ENCODE assay signal across 17 cellular contexts in the genomic region with DNA sequence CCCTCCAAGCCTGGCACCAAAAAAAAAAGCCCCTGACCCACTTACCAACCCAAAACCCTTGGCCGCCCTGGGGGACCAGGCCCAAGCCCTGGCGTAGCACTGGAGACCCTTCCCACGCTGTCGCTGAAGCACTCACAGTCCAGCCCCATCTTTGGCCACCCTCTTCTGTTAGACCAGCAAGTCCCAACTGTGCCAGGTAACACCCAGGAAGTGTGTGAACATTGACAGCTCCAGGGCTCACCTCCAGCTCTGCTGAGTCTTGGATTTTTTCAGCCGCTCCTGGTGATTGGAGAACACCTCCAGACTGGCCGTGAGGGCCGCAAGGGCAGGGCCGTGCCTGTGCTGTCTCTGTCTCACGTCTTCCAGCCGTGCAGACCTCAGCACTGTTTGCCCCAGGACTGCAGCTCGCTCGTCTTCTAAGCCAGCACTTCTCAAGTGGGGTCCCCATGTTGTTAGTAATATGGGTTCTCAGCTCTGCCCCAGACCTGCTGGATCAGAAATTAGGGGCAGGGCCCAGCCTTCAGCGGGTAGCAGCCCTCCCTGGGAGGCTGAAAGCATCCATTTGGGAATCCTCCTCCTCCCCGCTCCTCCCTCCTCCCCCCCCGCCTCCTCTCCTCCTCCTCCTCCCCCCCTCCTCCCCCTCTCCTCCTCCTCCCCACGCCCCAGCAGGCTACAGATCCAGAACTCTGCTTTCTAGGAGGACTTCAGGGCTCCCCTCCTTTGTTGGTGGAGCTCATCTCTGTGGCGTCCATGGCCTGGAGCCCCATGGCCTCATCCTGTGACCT. TPM values are rescaled to one million over a fixed set of nuclear protein-coding genes. Genes with fewer than 3 reads are reported as not detected.
DNase-seq lines count a peak whose midpoint lies in the region; ATAC-seq and TF ChIP-seq lines count a peak whose summit lies in the region.
"Had no signal": no experiment of that assay in that cellular context is flagged by ENCODE, and none has a peak within 500 bp of the region (broad histone marks: within the 10 kb centered on the region; RNA-seq: fewer than 3 reads in every experiment).

No MANE protein-coding gene starts in this region.

- POLR2A ChIA-PET in activated CD8-positive, alpha-beta T cell treated with anti-CD3 and anti-CD28 coated beads, Interleukin-2, amount 10 ng/mL, durations not matched to agents 7 days and 5 days (lab: Charles Lee), result no interaction called here
- POLR2A ChIA-PET in activated CD8-positive, alpha-beta T cell treated with anti-CD3 and anti-CD28 coated beads for 36 hours (lab: Charles Lee), result no interaction called here

- H3K4me3 ChIP-seq in NB4 (ENCODE audit: low read depth, low read length), result no peak overlapping the region
- H3K4me3 ChIP-seq: cardiac muscle cell had no signal

- H3K9me3 Mint-ChIP-seq in activated CD8-positive, alpha-beta T cell treated with anti-CD3 and anti-CD28 coated beads, Interleukin-2, amount 10 ng/mL, durations not matched to agents 7 days and 5 days (ENCODE audit: insufficient read depth), result no peaks in the 10 kb centered on the region
- H3K9me3 Mint-ChIP-seq in activated CD8-positive, alpha-beta T cell treated with anti-CD3 and anti-CD28 coated beads for 36 hours, result no peaks in the 10 kb centered on the region
- peaks cover 1% of the 10 kb centered on the region for H3K9me3 Mint-ChIP-seq in glutamatergic neuron (ENCODE audit: unreplicated experiment)
- H3K9me3 Mint-ChIP-seq: CD8-positive, alpha-beta T cell; naive B cell had no signal

- ATAC-seq in activated CD8-positive, alpha-beta T cell treated with anti-CD3 and anti-CD28 coated beads, Interleukin-2, amount 10 ng/mL, durations not matched to agents 7 days and 5 days, result no peak
- ATAC-seq in activated CD8-positive, alpha-beta T cell treated with anti-CD3 and anti-CD28 coated beads for 36 hours, result no peak
- ATAC-seq in HG03457 (IDR thresholded peaks at IDR 0.05; ENCODE audit: unreplicated experiment), result no peak
- ATAC-seq in HG03139 (IDR thresholded peaks at IDR 0.05; ENCODE audit: unreplicated experiment), result no peak
- ATAC-seq: CD8-positive, alpha-beta T cell had no signal

- no peaks in the 10 kb centered on the region for H3K4me1 Mint-ChIP-seq in activated CD8-positive, alpha-beta T cell treated with anti-CD3 and anti-CD28 coated beads, Interleukin-2, amount 10 ng/mL, durations not matched to agents 7 days and 5 days (ENCODE audit: low read depth)
- H3K4me1 Mint-ChIP-seq in activated CD8-positive, alpha-beta T cell treated with anti-CD3 and anti-CD28 coated beads for 36 hours (ENCODE audit: low read depth), result no peaks in the 10 kb centered on the region
- peaks cover 7% of the 10 kb centered on the region for H3K4me1 Mint-ChIP-seq in glutamatergic neuron (ENCODE audit: low read depth, unreplicated experiment)

- H3K36me3 Mint-ChIP-seq in activated CD8-positive, alpha-beta T cell treated with anti-CD3 and anti-CD28 coated beads, Interleukin-2, amount 10 ng/mL, durations not matched to agents 7 days and 5 days (ENCODE audit: low read depth), result peaks cover under 1% of the 10 kb centered on the region
- no peaks in the 10 kb centered on the region for H3K36me3 Mint-ChIP-seq in activated CD8-positive, alpha-beta T cell treated with anti-CD3 and anti-CD28 coated beads for 36 hours (ENCODE audit: low read depth)
- no peaks in the 10 kb centered on the region for H3K36me3 Mint-ChIP-seq in glutamatergic neuron (ENCODE audit: unreplicated experiment)
- H3K36me3 Mint-ChIP-seq: activated naive CD8-positive, alpha-beta T cell; naive B cell had no signal

- TF ChIP-seq CTCF in activated CD8-positive, alpha-beta T cell treated with anti-CD3 and anti-CD28 coated beads for 36 hours (IDR thresholded peaks at IDR 0.05), result no peak
- no peak for TF ChIP-seq CTCF in NB4 (IDR thresholded peaks at IDR 0.05; ENCODE audit: low read depth, low read length)
- TF ChIP-seq CTCF in glutamatergic neuron (IDR thresholded peaks at IDR 0.05; ENCODE audit: partially characterized antibody, unreplicated experiment), result no peak

- TF ChIP-seq POLR2A in NB4 (IDR thresholded peaks at IDR 0.05; ENCODE audit: extremely low read depth, insufficient read length), result no peak

- H3K27me3 Mint-ChIP-seq in activated CD8-positive, alpha-beta T cell treated with anti-CD3 and anti-CD28 coated beads, Interleukin-2, amount 10 ng/mL, durations not matched to agents 7 days and 5 days (ENCODE audit: low read depth), result no peaks in the 10 kb centered on the region
- no peaks in the 10 kb centered on the region for H3K27me3 Mint-ChIP-seq in activated CD8-positive, alpha-beta T cell treated with anti-CD3 and anti-CD28 coated beads for 36 hours
- H3K27me3 Mint-ChIP-seq in glutamatergic neuron (ENCODE audit: unreplicated experiment), result peaks cover 7% of the 10 kb centered on the region
- H3K27me3 Mint-ChIP-seq: activated naive CD8-positive, alpha-beta T cell; naive B cell had no signal

- intact Hi-C loops in activated CD8-positive, alpha-beta T cell treated with anti-CD3 and anti-CD28 coated beads for 36 hours (cut with micrococcal nuclease), result no loop called here
- intact Hi-C loops in posterior vena cava (cut with DNase I), result no loop called here

- H3K4me3 Mint-ChIP-seq in activated CD8-positive, alpha-beta T cell treated with anti-CD3 and anti-CD28 coated beads, Interleukin-2, amount 10 ng/mL, durations not matched to agents 7 days and 5 days, result no peak overlapping the region
- H3K4me3 Mint-ChIP-seq in activated CD8-positive, alpha-beta T cell treated with anti-CD3 and anti-CD28 coated beads for 36 hours, result no peak overlapping the region
- no peak overlapping the region for H3K4me3 Mint-ChIP-seq in glutamatergic neuron (ENCODE audit: unreplicated experiment)
- H3K4me3 Mint-ChIP-seq: activated naive CD8-positive, alpha-beta T cell; CD8-positive, alpha-beta T cell had no signal

- CTCF ChIA-PET in activated CD8-positive, alpha-beta T cell treated with anti-CD3 and anti-CD28 coated beads, Interleukin-2, amount 10 ng/mL, durations not matched to agents 7 days and 5 days (lab: Charles Lee), result interaction anchor here (1.5 kb wide), 1 partner anchor 7 kb away, joined by 4 read pairs; no protein-coding TSS in a partner anchor
- CTCF ChIA-PET in activated CD8-positive, alpha-beta T cell treated with anti-CD3 and anti-CD28 coated beads for 36 hours (lab: Charles Lee), result no interaction called here

- DNase-seq in activated CD8-positive, alpha-beta T cell treated with anti-CD3 and anti-CD28 coated beads, Interleukin-2, amount 10 ng/mL, durations not matched to agents 7 days and 5 days, result peak; percentile 12
- no peak for DNase-seq in activated CD8-positive, alpha-beta T cell treated with anti-CD3 and anti-CD28 coated beads for 36 hours
- DNase-seq in NB4 (ENCODE audit: low read depth), result peak; percentile 2
- DNase-seq in glutamatergic neuron, result peak; percentile 17
- peak; percentile 44 for DNase-seq in posterior vena cava (ENCODE audit: low spot score)
- DNase-seq in LoVo (ENCODE audit: low spot score), result no peak
- DNase-seq: kidney glomerular epithelial cell; naive B cell; NCI-H1092; NCI-H2171; RPMI8226; stimulated activated CD4-positive, alpha-beta T cell treated with anti-CD3 and anti-CD28 coated beads, Interleukin-4, amount 100 ng/mL, for 1 hour had no signal

- H3K27ac Mint-ChIP-seq in activated CD8-positive, alpha-beta T cell treated with anti-CD3 and anti-CD28 coated beads, Interleukin-2, amount 10 ng/mL, durations not matched to agents 7 days and 5 days, result no peak overlapping the region
- H3K27ac Mint-ChIP-seq in activated CD8-positive, alpha-beta T cell treated with anti-CD3 and anti-CD28 coated beads for 36 hours, result no peak overlapping the region
- H3K27ac Mint-ChIP-seq in glutamatergic neuron (ENCODE audit: unreplicated experiment), result no peak overlapping the region
- H3K27ac Mint-ChIP-seq: activated naive CD8-positive, alpha-beta T cell; CD8-positive, alpha-beta T cell; naive B cell had no signal

RNA-seq across cellular contexts. Expression of a gene that starts 18.1 kb away (rescaled TPM):
- total RNA-seq in activated CD8-positive, alpha-beta T cell treated with anti-CD3 and anti-CD28 coated beads, Interleukin-2, amount 10 ng/mL, durations not matched to agents 7 days and 5 days, result 10 to 100 TPM; 22.9 to 26.8 TPM
- total RNA-seq in activated CD8-positive, alpha-beta T cell treated with anti-CD3 and anti-CD28 coated beads for 36 hours, result 10 to 100 TPM; 15.4 to 17.1 TPM
- total RNA-seq in glutamatergic neuron (ENCODE audit: unreplicated experiment), result 43.2 TPM
- total RNA-seq in posterior vena cava, result 10 to 100 TPM; 28.5 to 31.4 TPM

RNA-seq across cellular contexts. Expression of a gene that starts 59.6 kb away (rescaled TPM):
- total RNA-seq in activated CD8-positive, alpha-beta T cell treated with anti-CD3 and anti-CD28 coated beads, Interleukin-2, amount 10 ng/mL, durations not matched to agents 7 days and 5 days, result 100 to 1,000 TPM; 128 to 136 TPM
- 100 to 1,000 TPM; 108 to 109 TPM for total RNA-seq in activated CD8-positive, alpha-beta T cell treated with anti-CD3 and anti-CD28 coated beads for 36 hours
- total RNA-seq in glutamatergic neuron (ENCODE audit: unreplicated experiment), result 71.2 TPM
- total RNA-seq in posterior vena cava, result 10 to 100 TPM; 38.7 to 41.5 TPM

Comparison
In these comparisons a context has a peak if more than half of its experiments do, and no peak if none do; other contexts are left out.
1. DNase-seq: peak in activated CD8-positive, alpha-beta T cell treated with anti-CD3 and anti-CD28 coated beads, Interleukin-2, amount 10 ng/mL, durations not matched to agents 7 days and 5 days (single experiment), NB4 (single experiment), glutamatergic neuron (single experiment) and posterior vena cava (single experiment); none in activated CD8-positive, alpha-beta T cell treated with anti-CD3 and anti-CD28 coated beads for 36 hours (single experiment) and LoVo (single experiment).